In genomic region chr5:149564542-149565140, GRCh38 we compare ENCODE assay signal across 8 cellular contexts. TPM values are rescaled to one million over a fixed set of nuclear protein-coding genes. Genes with fewer than 3 reads are reported as not detected.
DNase-seq lines count a peak whose midpoint lies in the region; ATAC-seq and TF ChIP-seq lines count a peak whose summit lies in the region.
"Not testable (repeated sequence)": the region's sequence is repeated elsewhere in the genome, so short reads cannot be mapped to it uniquely, and the experiment has no call there.

No MANE protein-coding gene starts in this region.

- not testable (repeated sequence) for H3K27me3 ChIP-seq in heart right ventricle

- intact Hi-C loops in heart right ventricle (cut with DNase I) = loop anchor here (1.0 to 10.0 kb wide), 12 partner anchors 122 to 430 kb away; partner anchors contain the start of genes AFAP1L1 (in 2 of the 10) and IL17B (in 1 of the 10)

- not testable (repeated sequence) for H3K36me3 ChIP-seq in heart right ventricle

- DNase-seq in AML-193 (lab: John Stamatoyannopoulos, UW) (peak; percentile 64 to 80), MV-4-11 (lab: John Stamatoyannopoulos, UW) (peak; percentile 73), RKO (ENCODE audit: low spot score) (peak; percentile 90), astrocyte of the cerebellum (ENCODE audit: low read depth) (peak; percentile 78), pons (ENCODE audit: low spot score) (peak; percentile 93)
- DNase-seq in heart right ventricle = not testable (repeated sequence)

- not testable (repeated sequence) for H3K9me3 ChIP-seq in heart right ventricle

- 45 to 49% methylated on average over 15 of the region's 15 CpGs for WGBS in heart right ventricle, 2 donors

- H3K4me3 ChIP-seq in astrocyte of the cerebellum (ENCODE audit: low read depth, low read length) = not testable (repeated sequence)
- peak overlapping the region in 3 of 10 donors; percentile 1 to 16 (median 13) for H3K4me3 ChIP-seq in heart right ventricle

- TF ChIP-seq CTCF in astrocyte of the cerebellum (IDR thresholded peaks at IDR 0.05; ENCODE audit: low read depth, low read length, missing control alignments) (peak; percentile 34), heart right ventricle (IDR thresholded peaks at IDR 0.05) (peak; percentile 43 to 80 (median 63))

- H3K27ac ChIP-seq in heart right ventricle = peak overlapping the region in 6 of 10 donors; percentile 19 to 94 (median 62)

- ATAC-seq in GM18861 (IDR thresholded peaks at IDR 0.05; ENCODE audit: unreplicated experiment) (peak; percentile 86), HG02852 (IDR thresholded peaks at IDR 0.05; ENCODE audit: unreplicated experiment) (peak; percentile 90), heart right ventricle (peak; percentile 76 to 84 (median 80))

- peaks cover 6 to 46% (median 39%) of the 10 kb centered on the region in 9 donors for H3K4me1 ChIP-seq in heart right ventricle

- in situ Hi-C loops in astrocyte of the cerebellum (cut with HindIII; ENCODE audit: low sequenced_read_pairs) = not testable (repeated sequence)

RNA-seq across cellular contexts. Expression of gene CSNK1A1, which starts 13.4 kb away (rescaled TPM):
- total RNA-seq in heart right ventricle = 100 to 1,000 TPM; 174 to 363 (median 224) TPM
- 10 to 100 TPM; 47.9 to 76.0 TPM for polyA plus RNA-seq in heart right ventricle

RNA-seq across cellular contexts. Expression of gene ARHGEF37, which starts 16.7 kb away (rescaled TPM):
- total RNA-seq in heart right ventricle = 10 to 100 TPM; 13.1 to 31.8 (median 18.3) TPM
- polyA plus RNA-seq in heart right ventricle = 10 to 100 TPM in 1 of 2 donors, 1 to 10 TPM in 1; 4.5 to 10.1 TPM
